In genomic region chr5:67897431-67897830, GRCh38 we compare ENCODE assay signal across 28 cellular contexts.
DNase-seq lines count a peak whose midpoint lies in the region; ATAC-seq, FAIRE-seq and TF ChIP-seq lines count a peak whose summit lies in the region.
"Had no signal": no experiment of that assay in that cellular context is flagged by ENCODE, and none has a peak within 500 bp of the region (broad histone marks: within the 10 kb centered on the region; RNA-seq: fewer than 3 reads in every experiment).

No MANE protein-coding gene starts in this region.

- H3K4me3 ChIP-seq in RWPE2 (ENCODE audit: severe bottlenecking): no peak overlapping the region
- no peak overlapping the region for H3K4me3 ChIP-seq in epithelial cell of esophagus (ENCODE audit: low read length)
- H3K4me3 ChIP-seq in keratinocyte (ENCODE audit: control insufficient read depth in 2 of 3, extremely low read depth in 1 of 3, insufficient read depth in 2 of 3, low read depth in 1 of 3, low read length in 3 of 3): peak overlapping the region in 1 of 3 experiments; percentile 5
- H3K4me3 ChIP-seq in small intestine (ENCODE audit: low read depth in 1 of 2, low read length in 2 of 2): no peak overlapping the region
- H3K4me3 ChIP-seq: heart left ventricle, ovary, uterus had no signal

- ATAC-seq in RWPE2 (ENCODE audit: low read depth): peak; percentile 96
- ATAC-seq: activated CD8-positive, alpha-beta memory T cell treated with anti-CD3 and anti-CD28 coated beads, Interleukin-2, amount 10 ng/mL, durations not matched to agents 7 days and 5 days; activated T-cell treated with anti-CD3 and anti-CD28 coated beads, Interleukin-2, amount 50 U/mL, for 4 hours; CD8-positive, alpha-beta T cell; heart left ventricle; stimulated activated naive CD8-positive, alpha-beta T cell treated with anti-CD3 and anti-CD28 coated beads, Interleukin-15, amount 100 ng/mL, for 72 hours had no signal

- H3K36me3 ChIP-seq in RWPE2 (ENCODE audit: low read depth): no peaks in the 10 kb centered on the region
- H3K36me3 ChIP-seq in keratinocyte (ENCODE audit: control insufficient read depth in 2 of 2, extremely low read depth in 1 of 2, insufficient read depth in 2 of 2, low read length in 2 of 2): no peaks in the 10 kb centered on the region
- H3K36me3 ChIP-seq in small intestine (ENCODE audit: control insufficient read depth in 2 of 2, insufficient read depth in 2 of 2, low read length in 2 of 2): no peaks in the 10 kb centered on the region
- H3K36me3 ChIP-seq: BE2C, heart left ventricle, ovary, uterus had no signal

- dilution Hi-C loops in keratinocyte (cut with MboI; ENCODE audit: extremely low pct_ligation_motif_present, low sequenced_read_pairs): no loop called here

- 21 to 42% (median 26%) methylated on average over 3 of the region's 3 CpGs for WGBS in small intestine, 3 donors

- no peak overlapping the region for H3K9ac ChIP-seq in keratinocyte (ENCODE audit: control insufficient read depth, extremely low read depth, insufficient read depth, low read length)
- H3K9ac ChIP-seq: SK-N-SH had no signal

- DNase-seq in RWPE2 (ENCODE audit: low spot score) (no peak), epithelial cell of esophagus (ENCODE audit: low read depth) (peak; percentile 89), keratinocyte (ENCODE audit: low read depth, low spot score) (peak; percentile 66), small intestine (peak; percentile 75), NCI-H2227 (lab: John Stamatoyannopoulos, UW; ENCODE audit: unreplicated experiment) (no peak), NCI-H774 (lab: John Stamatoyannopoulos, UW) (no peak), NCI-H1417 (lab: John Stamatoyannopoulos, UW) (no peak)
- DNase-seq: ACHN; activated CD4-positive, CD25-positive, alpha-beta regulatory T cell; activated CD8-positive, alpha-beta memory T cell treated with anti-CD3 and anti-CD28 coated beads, Interleukin-2, amount 10 ng/mL, durations not matched to agents 7 days and 5 days; activated gamma-delta T cell; activated naive CD8-positive, alpha-beta T cell treated with anti-CD3 and anti-CD28 coated beads, Interleukin-2, amount 10 ng/mL, durations not matched to agents 7 days and 5 days; activated T-cell treated with anti-CD3 and anti-CD28 coated beads, Interleukin-2, amount 50 U/mL, for 4 hours; BE2C; CD8-positive, alpha-beta T cell; central memory CD4-positive, alpha-beta T cell; heart left ventricle; islet precursor cell; NCI-H1092 treated with DMSO at 0.1 percent for 48 hours; NCI-H187; NCI-H2171; NCI-H510A; ovary; SK-N-SH; stimulated activated CD4-positive, alpha-beta T cell treated with anti-CD3 and anti-CD28 coated beads, Interleukin-1b, Interleukin-23, amount 100 ng/mL, for 48 hours; stimulated activated naive CD8-positive, alpha-beta T cell treated with anti-CD3 and anti-CD28 coated beads, Interleukin-15, amount 100 ng/mL, for 72 hours; uterus had no signal

- H4K20me1 ChIP-seq in keratinocyte (ENCODE audit: control insufficient read depth, extremely low read depth, insufficient read depth, low read length): no peaks in the 10 kb centered on the region

- no peak overlapping the region for H2AFZ ChIP-seq in keratinocyte (ENCODE audit: control insufficient read depth, low read length)

- H3K79me2 ChIP-seq in keratinocyte (ENCODE audit: control insufficient read depth, insufficient read depth, low read length): no peaks in the 10 kb centered on the region

- H3K9me1 ChIP-seq in keratinocyte (ENCODE audit: control insufficient read depth, extremely low read depth, insufficient read depth, low read length): no peaks in the 10 kb centered on the region

- H3K27ac ChIP-seq in RWPE2 (ENCODE audit: poor library complexity, severe bottlenecking) (peak overlapping the region; percentile 89), keratinocyte (ENCODE audit: control insufficient read depth, insufficient read depth, low read length) (peak overlapping the region; percentile 59), small intestine (ENCODE audit: low read depth in 1 of 2, low read length in 1 of 2) (no peak overlapping the region)
- H3K27ac ChIP-seq: heart left ventricle, ovary, uterus had no signal

- FAIRE-seq in keratinocyte (lab: Jason Lieb, UNC) (no peak), small intestine (lab: Jason Lieb, UNC) (no peak)
- FAIRE-seq: endometrium had no signal

- H3K4me2 ChIP-seq in keratinocyte (ENCODE audit: control insufficient read depth, extremely low read depth, insufficient read depth, low read depth, low read length): peak overlapping the region; percentile 47
- H3K4me2 ChIP-seq: SK-N-SH had no signal

- H3K4me1 ChIP-seq in RWPE2 (ENCODE audit: insufficient read depth, poor library complexity, severe bottlenecking) (peaks cover 20% of the 10 kb centered on the region), keratinocyte (ENCODE audit: control insufficient read depth, extremely low read depth, insufficient read depth, low read length) (peaks cover 20% of the 10 kb centered on the region), small intestine (ENCODE audit: control insufficient read depth in 2 of 2, insufficient read depth in 1 of 2, low read depth in 1 of 2, low read length in 1 of 2) (peaks cover 0 to 4% of the 10 kb centered on the region in 2 donors)
- H3K4me1 ChIP-seq: BE2C had no signal

- H3K27me3 ChIP-seq in RWPE2 (ENCODE audit: insufficient read depth, poor library complexity, severe bottlenecking) (no peaks in the 10 kb centered on the region), keratinocyte (ENCODE audit: control insufficient read depth, extremely low read depth, insufficient read depth, low read length) (no peaks in the 10 kb centered on the region), small intestine (ENCODE audit: control insufficient read depth in 2 of 2, insufficient read depth in 2 of 2, low read length in 2 of 2) (no peaks in the 10 kb centered on the region)
- H3K27me3 ChIP-seq: BE2C, heart left ventricle, ovary, uterus had no signal

- H3K9me3 ChIP-seq in RWPE2 (ENCODE audit: severe bottlenecking): no peaks in the 10 kb centered on the region
- peaks cover 4% of the 10 kb centered on the region for H3K9me3 ChIP-seq in keratinocyte (ENCODE audit: control insufficient read depth, low read depth, low read length)
- H3K9me3 ChIP-seq in small intestine (ENCODE audit: control insufficient read depth, low read depth): no peaks in the 10 kb centered on the region
- H3K9me3 ChIP-seq: BE2C, ovary, SK-N-SH, uterus had no signal

- no peak for TF ChIP-seq CTCF in RWPE2 (IDR thresholded peaks at IDR 0.05; ENCODE audit: poor library complexity, severe bottlenecking)
- no peak for TF ChIP-seq CTCF in epithelial cell of esophagus (IDR thresholded peaks at IDR 0.05; ENCODE audit: insufficient read depth, low read depth, low read length, missing control alignments)
- no peak for TF ChIP-seq CTCF in keratinocyte (optimal IDR thresholded peaks at IDR 0.05 in 1 of 3, IDR thresholded peaks at IDR 0.05 in 1 of 3, conservative IDR thresholded peaks at IDR 0.05 in 1 of 3; ENCODE audit: extremely low read depth in 1 of 3, insufficient read depth in 2 of 3, low read length in 3 of 3)

Comparison
In these comparisons a context has a peak if more than half of its experiments do, and no peak if none do; other contexts are left out.
1. DNase-seq: peak in epithelial cell of esophagus (single experiment), keratinocyte (single experiment) and small intestine (single experiment); none in RWPE2 (single experiment), NCI-H2227 (single experiment), NCI-H774 (single experiment) and NCI-H1417 (0 of 3).
2. H3K27ac ChIP-seq: peak in RWPE2 (single experiment) and keratinocyte (single experiment); none in small intestine (0 of 2).